In genomic region chr22:21029486-21030025, GRCh38 we compare ENCODE assay signal across 20 cellular contexts. TPM values are rescaled to one million over a fixed set of nuclear protein-coding genes. Genes with fewer than 3 reads are reported as not detected.
"Had no signal": no experiment of that assay in that cellular context is flagged by ENCODE, and none has a peak within 500 bp of the region (broad histone marks: within the 10 kb centered on the region; RNA-seq: fewer than 3 reads in every experiment).

No MANE protein-coding gene starts in this region.

- H3K79me2 ChIP-seq: parathyroid adenoma had no signal

- H3K9me3 ChIP-seq: tibial nerve had no signal

- H3K36me3 ChIP-seq: tibial nerve had no signal

- H3K36me3 Mint-ChIP-seq: brain had no signal

- H3K9ac ChIP-seq: parathyroid adenoma had no signal

- H3K27ac Mint-ChIP-seq: activated naive CD4-positive, alpha-beta T cell treated with anti-CD3 and anti-CD28 coated beads for 36 hours; endodermal cell had no signal

- H3K9me3 Mint-ChIP-seq: activated naive CD4-positive, alpha-beta T cell treated with anti-CD3 and anti-CD28 coated beads for 36 hours; activated T-cell treated with anti-CD3 and anti-CD28 coated beads, Interleukin-2, amount 50 U/mL, for 4 hours; endodermal cell had no signal

- H3K27ac ChIP-seq: epithelial cell of prostate, parathyroid adenoma, tibial nerve had no signal

- H3K4me3 Mint-ChIP-seq: activated naive CD4-positive, alpha-beta T cell treated with anti-CD3 and anti-CD28 coated beads for 36 hours; activated T-cell treated with anti-CD3 and anti-CD28 coated beads, Interleukin-2, amount 50 U/mL, for 4 hours; brain; endodermal cell had no signal

- H2AFZ ChIP-seq: parathyroid adenoma had no signal

- DNase-seq: activated CD4-positive, alpha-beta T cell treated with anti-CD3 and anti-CD28 coated beads, Interleukin-2, amount 50 U/mL, for 1 hour; activated CD4-positive, CD25-positive, alpha-beta regulatory T cell treated with anti-CD3 and anti-CD28 coated beads, Interleukin-2, amount 50 U/mL, for 72 hours; activated CD8-positive, alpha-beta memory T cell treated with anti-CD3 and anti-CD28 coated beads, Interleukin-2, amount 50 U/mL, for 4 hours; activated naive CD4-positive, alpha-beta T cell treated with anti-CD3 and anti-CD28 coated beads for 36 hours; activated T-cell treated with anti-CD3 and anti-CD28 coated beads, Interleukin-2, amount 50 U/mL, for 4 hours; central memory CD4-positive, alpha-beta T cell; foreskin fibroblast; left ventricle myocardium superior; stimulated activated CD8-positive, alpha-beta memory T cell treated with anti-CD3 and anti-CD28 coated beads, Interleukin-4, amount 100 ng/mL, for 48 hours; stimulated activated naive CD4-positive, alpha-beta T cell treated with Interleukin-2 at 50 U/mL for 16 hours; T-helper 1 cell had no signal

- H3K4me1 ChIP-seq: parathyroid adenoma had no signal

- H3K4me3 ChIP-seq: tibial nerve had no signal

RNA-seq across cellular contexts. Expression of gene SLC7A4, which starts 2.8 kb away (rescaled TPM):
- total RNA-seq: activated naive CD4-positive, alpha-beta T cell treated with anti-CD3 and anti-CD28 coated beads for 36 hours; mononuclear cell had no signal

RNA-seq across cellular contexts. Expression of gene P2RX6, which starts 14.6 kb away (rescaled TPM):
- total RNA-seq: kidney epithelial cell had no signal

RNA-seq across cellular contexts. Expression of gene LRRC74B, which starts 16.2 kb away (rescaled TPM):
- total RNA-seq: activated naive CD4-positive, alpha-beta T cell treated with anti-CD3 and anti-CD28 coated beads for 36 hours; activated T-cell treated with anti-CD3 and anti-CD28 coated beads, Interleukin-2, amount 50 U/mL, for 4 hours; endodermal cell; kidney epithelial cell; left ventricle myocardium superior; mononuclear cell; renal cortical epithelial cell; subcutaneous adipose tissue had no signal
